In genomic region chr5:142922223-142922952, GRCh38 we compare ENCODE assay signal across 1 cellular context.
TF ChIP-seq lines count a peak whose summit lies in the region.

No MANE protein-coding gene starts in this region.

TF ChIP-seq in HepG2, 621 proteins besides CTCF, POLR2A, EP300 and RAD21 (continued from another document and continues in another):
- TF ChIP-seq, protein P1, sequence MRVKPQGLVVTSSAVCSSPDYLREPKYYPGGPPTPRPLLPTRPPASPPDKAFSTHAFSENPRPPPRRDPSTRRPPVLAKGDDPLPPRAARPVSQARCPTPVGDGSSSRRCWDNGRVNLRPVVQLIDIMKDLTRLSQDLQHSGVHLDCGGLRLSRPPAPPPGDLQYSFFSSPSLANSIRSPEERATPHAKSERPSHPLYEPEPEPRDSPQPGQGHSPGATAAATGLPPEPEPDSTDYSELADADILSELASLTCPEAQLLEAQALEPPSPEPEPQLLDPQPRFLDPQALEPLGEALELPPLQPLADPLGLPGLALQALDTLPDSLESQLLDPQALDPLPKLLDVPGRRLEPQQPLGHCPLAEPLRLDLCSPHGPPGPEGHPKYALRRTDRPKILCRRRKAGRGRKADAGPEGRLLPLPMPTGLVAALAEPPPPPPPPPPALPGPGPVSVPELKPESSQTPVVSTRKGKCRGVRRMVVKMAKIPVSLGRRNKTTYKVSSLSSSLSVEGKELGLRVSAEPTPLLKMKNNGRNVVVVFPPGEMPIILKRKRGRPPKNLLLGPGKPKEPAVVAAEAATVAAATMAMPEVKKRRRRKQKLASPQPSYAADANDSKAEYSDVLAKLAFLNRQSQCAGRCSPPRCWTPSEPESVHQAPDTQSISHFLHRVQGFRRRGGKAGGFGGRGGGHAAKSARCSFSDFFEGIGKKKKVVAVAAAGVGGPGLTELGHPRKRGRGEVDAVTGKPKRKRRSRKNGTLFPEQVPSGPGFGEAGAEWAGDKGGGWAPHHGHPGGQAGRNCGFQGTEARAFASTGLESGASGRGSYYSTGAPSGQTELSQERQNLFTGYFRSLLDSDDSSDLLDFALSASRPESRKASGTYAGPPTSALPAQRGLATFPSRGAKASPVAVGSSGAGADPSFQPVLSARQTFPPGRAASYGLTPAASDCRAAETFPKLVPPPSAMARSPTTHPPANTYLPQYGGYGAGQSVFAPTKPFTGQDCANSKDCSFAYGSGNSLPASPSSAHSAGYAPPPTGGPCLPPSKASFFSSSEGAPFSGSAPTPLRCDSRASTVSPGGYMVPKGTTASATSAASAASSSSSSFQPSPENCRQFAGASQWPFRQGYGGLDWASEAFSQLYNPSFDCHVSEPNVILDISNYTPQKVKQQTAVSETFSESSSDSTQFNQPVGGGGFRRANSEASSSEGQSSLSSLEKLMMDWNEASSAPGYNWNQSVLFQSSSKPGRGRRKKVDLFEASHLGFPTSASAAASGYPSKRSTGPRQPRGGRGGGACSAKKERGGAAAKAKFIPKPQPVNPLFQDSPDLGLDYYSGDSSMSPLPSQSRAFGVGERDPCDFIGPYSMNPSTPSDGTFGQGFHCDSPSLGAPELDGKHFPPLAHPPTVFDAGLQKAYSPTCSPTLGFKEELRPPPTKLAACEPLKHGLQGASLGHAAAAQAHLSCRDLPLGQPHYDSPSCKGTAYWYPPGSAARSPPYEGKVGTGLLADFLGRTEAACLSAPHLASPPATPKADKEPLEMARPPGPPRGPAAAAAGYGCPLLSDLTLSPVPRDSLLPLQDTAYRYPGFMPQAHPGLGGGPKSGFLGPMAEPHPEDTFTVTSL (CRISPR knock-in tag; IDR thresholded peaks at IDR 0.05; ENCODE audit: borderline replicate concordance), result peak; percentile 82; the same call in 1 of the 2 replicates
- peak; percentile 84 for TF ChIP-seq FOXP4 (CRISPR knock-in tag; IDR thresholded peaks at IDR 0.05)
- peak; percentile 83 for TF ChIP-seq TCF7L2 (IDR thresholded peaks at IDR 0.05; ENCODE audit: low read depth, low read length)
- TF ChIP-seq POGZ (CRISPR knock-in tag; IDR thresholded peaks at IDR 0.05), result peak; percentile 67
- TF ChIP-seq GATA4 (IDR thresholded peaks at IDR 0.05; ENCODE audit: borderline replicate concordance, low read depth), result no peak
- TF ChIP-seq POLR2AphosphoS5 (IDR thresholded peaks at IDR 0.05; ENCODE audit: low read depth, low read length), result no peak
- no peak for TF ChIP-seq ZBTB3 (CRISPR knock-in tag; IDR thresholded peaks at IDR 0.05; ENCODE audit: borderline replicate concordance, low read depth)
- TF ChIP-seq RORA (CRISPR knock-in tag; IDR thresholded peaks at IDR 0.05), result no peak
- TF ChIP-seq MEIS1 (CRISPR knock-in tag; IDR thresholded peaks at IDR 0.05; ENCODE audit: borderline replicate concordance), result no peak
- TF ChIP-seq ZNF317 (CRISPR knock-in tag; IDR thresholded peaks at IDR 0.05), result peak; percentile 64; the same call in 1 of the 2 replicates
- no peak for TF ChIP-seq ZKSCAN1 (IDR thresholded peaks at IDR 0.05; ENCODE audit: low read length)
- no peak for TF ChIP-seq ZNF263 (CRISPR knock-in tag; IDR thresholded peaks at IDR 0.05)
- no peak; the same call in 1 of the 2 replicates for TF ChIP-seq ZNF878 (CRISPR knock-in tag; IDR thresholded peaks at IDR 0.05)
- TF ChIP-seq SP140L (CRISPR knock-in tag; IDR thresholded peaks at IDR 0.05; ENCODE audit: borderline replicate concordance), result no peak
- TF ChIP-seq ONECUT2 (CRISPR knock-in tag; IDR thresholded peaks at IDR 0.05), result no peak
- TF ChIP-seq, protein P2, sequence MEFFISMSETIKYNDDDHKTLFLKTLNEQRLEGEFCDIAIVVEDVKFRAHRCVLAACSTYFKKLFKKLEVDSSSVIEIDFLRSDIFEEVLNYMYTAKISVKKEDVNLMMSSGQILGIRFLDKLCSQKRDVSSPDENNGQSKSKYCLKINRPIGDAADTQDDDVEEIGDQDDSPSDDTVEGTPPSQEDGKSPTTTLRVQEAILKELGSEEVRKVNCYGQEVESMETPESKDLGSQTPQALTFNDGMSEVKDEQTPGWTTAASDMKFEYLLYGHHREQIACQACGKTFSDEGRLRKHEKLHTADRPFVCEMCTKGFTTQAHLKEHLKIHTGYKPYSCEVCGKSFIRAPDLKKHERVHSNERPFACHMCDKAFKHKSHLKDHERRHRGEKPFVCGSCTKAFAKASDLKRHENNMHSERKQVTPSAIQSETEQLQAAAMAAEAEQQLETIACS (CRISPR knock-in tag; IDR thresholded peaks at IDR 0.05), result no peak
- TF ChIP-seq GATAD1 (CRISPR knock-in tag; IDR thresholded peaks at IDR 0.05), result 0 out of 2 replicates have a peak, but pooled peaks have one; percentile 16
- no peak for TF ChIP-seq ZNF160 (CRISPR knock-in tag; IDR thresholded peaks at IDR 0.05)
- TF ChIP-seq ZNF670 (CRISPR knock-in tag; IDR thresholded peaks at IDR 0.05; ENCODE audit: borderline replicate concordance), result no peak
- TF ChIP-seq ZNF512 (CRISPR knock-in tag; IDR thresholded peaks at IDR 0.05), result no peak
- no peak for TF ChIP-seq ZNF775 (CRISPR knock-in tag; IDR thresholded peaks at IDR 0.05; ENCODE audit: borderline replicate concordance)
- no peak for TF ChIP-seq ZNF557 (CRISPR knock-in tag; IDR thresholded peaks at IDR 0.05)
- TF ChIP-seq, protein P3, sequence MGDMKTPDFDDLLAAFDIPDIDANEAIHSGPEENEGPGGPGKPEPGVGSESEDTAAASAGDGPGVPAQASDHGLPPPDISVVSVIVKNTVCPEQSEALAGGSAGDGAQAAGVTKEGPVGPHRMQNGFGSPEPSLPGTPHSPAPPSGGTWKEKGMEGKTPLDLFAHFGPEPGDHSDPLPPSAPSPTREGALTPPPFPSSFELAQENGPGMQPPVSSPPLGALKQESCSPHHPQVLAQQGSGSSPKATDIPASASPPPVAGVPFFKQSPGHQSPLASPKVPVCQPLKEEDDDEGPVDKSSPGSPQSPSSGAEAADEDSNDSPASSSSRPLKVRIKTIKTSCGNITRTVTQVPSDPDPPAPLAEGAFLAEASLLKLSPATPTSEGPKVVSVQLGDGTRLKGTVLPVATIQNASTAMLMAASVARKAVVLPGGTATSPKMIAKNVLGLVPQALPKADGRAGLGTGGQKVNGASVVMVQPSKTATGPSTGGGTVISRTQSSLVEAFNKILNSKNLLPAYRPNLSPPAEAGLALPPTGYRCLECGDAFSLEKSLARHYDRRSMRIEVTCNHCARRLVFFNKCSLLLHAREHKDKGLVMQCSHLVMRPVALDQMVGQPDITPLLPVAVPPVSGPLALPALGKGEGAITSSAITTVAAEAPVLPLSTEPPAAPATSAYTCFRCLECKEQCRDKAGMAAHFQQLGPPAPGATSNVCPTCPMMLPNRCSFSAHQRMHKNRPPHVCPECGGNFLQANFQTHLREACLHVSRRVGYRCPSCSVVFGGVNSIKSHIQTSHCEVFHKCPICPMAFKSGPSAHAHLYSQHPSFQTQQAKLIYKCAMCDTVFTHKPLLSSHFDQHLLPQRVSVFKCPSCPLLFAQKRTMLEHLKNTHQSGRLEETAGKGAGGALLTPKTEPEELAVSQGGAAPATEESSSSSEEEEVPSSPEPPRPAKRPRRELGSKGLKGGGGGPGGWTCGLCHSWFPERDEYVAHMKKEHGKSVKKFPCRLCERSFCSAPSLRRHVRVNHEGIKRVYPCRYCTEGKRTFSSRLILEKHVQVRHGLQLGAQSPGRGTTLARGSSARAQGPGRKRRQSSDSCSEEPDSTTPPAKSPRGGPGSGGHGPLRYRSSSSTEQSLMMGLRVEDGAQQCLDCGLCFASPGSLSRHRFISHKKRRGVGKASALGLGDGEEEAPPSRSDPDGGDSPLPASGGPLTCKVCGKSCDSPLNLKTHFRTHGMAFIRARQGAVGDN (CRISPR knock-in tag; IDR thresholded peaks at IDR 0.05), result no peak
- TF ChIP-seq, protein P4, sequence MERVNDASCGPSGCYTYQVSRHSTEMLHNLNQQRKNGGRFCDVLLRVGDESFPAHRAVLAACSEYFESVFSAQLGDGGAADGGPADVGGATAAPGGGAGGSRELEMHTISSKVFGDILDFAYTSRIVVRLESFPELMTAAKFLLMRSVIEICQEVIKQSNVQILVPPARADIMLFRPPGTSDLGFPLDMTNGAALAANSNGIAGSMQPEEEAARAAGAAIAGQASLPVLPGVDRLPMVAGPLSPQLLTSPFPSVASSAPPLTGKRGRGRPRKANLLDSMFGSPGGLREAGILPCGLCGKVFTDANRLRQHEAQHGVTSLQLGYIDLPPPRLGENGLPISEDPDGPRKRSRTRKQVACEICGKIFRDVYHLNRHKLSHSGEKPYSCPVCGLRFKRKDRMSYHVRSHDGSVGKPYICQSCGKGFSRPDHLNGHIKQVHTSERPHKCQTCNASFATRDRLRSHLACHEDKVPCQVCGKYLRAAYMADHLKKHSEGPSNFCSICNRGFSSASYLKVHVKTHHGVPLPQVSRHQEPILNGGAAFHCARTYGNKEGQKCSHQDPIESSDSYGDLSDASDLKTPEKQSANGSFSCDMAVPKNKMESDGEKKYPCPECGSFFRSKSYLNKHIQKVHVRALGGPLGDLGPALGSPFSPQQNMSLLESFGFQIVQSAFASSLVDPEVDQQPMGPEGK (CRISPR knock-in tag; IDR thresholded peaks at IDR 0.05), result peak; percentile 54
- TF ChIP-seq ZNF180 (CRISPR knock-in tag; IDR thresholded peaks at IDR 0.05; ENCODE audit: borderline replicate concordance, low read depth), result no peak
- no peak for TF ChIP-seq DR1 (CRISPR knock-in tag; IDR thresholded peaks at IDR 0.05)
- no peak; the same call in 1 of the 2 replicates for TF ChIP-seq REPIN1 (CRISPR knock-in tag; IDR thresholded peaks at IDR 0.05; ENCODE audit: borderline replicate concordance, low read depth)
- TF ChIP-seq ZNF709 (CRISPR knock-in tag; IDR thresholded peaks at IDR 0.05), result no peak
- TF ChIP-seq, protein P5, sequence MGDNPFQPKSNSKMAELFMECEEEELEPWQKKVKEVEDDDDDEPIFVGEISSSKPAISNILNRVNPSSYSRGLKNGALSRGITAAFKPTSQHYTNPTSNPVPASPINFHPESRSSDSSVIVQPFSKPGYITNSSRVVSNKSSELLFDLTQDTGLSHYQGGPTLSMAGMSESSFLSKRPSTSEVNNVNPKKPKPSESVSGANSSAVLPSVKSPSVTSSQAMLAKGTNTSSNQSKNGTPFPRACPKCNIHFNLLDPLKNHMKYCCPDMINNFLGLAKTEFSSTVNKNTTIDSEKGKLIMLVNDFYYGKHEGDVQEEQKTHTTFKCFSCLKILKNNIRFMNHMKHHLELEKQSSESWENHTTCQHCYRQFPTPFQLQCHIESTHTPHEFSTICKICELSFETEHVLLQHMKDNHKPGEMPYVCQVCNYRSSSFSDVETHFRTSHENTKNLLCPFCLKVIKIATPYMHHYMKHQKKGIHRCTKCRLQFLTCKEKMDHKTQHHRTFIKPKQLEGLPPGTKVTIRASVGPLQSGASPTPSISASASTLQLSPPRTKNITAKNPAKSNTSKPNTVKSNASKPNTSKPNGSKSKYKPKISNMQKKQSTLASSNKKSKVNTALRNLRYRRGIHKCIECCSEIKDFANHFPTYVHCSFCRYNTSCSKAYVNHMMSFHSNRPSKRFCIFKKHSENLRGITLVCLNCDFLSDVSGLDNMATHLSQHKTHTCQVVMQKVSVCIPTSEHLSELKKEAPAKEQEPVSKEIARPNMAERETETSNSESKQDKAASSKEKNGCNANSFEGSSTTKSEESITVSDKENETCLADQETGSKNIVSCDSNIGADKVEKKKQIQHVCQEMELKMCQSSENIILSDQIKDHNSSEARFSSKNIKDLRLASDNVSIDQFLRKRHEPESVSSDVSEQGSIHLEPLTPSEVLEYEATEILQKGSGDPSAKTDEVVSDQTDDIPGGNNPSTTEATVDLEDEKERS (CRISPR knock-in tag; IDR thresholded peaks at IDR 0.05), result no peak
- TF ChIP-seq ETV6 (CRISPR knock-in tag; conservative IDR thresholded peaks at IDR 0.05), result no peak
- TF ChIP-seq SMAD3 (CRISPR knock-in tag; IDR thresholded peaks at IDR 0.05), result peak; percentile 86
- TF ChIP-seq TAF1 (CRISPR knock-in tag; IDR thresholded peaks at IDR 0.05), result no peak
- peak; percentile 77; the same call in 1 of the 2 replicates for TF ChIP-seq FOXJ3 (CRISPR knock-in tag; IDR thresholded peaks at IDR 0.05; ENCODE audit: borderline replicate concordance)
- no peak for TF ChIP-seq RFXANK (CRISPR knock-in tag; IDR thresholded peaks at IDR 0.05)
- peak; percentile 16; the same call in 1 of the 2 replicates for TF ChIP-seq YEATS2 (CRISPR knock-in tag; IDR thresholded peaks at IDR 0.05; ENCODE audit: borderline replicate concordance)
- TF ChIP-seq, protein P6, sequence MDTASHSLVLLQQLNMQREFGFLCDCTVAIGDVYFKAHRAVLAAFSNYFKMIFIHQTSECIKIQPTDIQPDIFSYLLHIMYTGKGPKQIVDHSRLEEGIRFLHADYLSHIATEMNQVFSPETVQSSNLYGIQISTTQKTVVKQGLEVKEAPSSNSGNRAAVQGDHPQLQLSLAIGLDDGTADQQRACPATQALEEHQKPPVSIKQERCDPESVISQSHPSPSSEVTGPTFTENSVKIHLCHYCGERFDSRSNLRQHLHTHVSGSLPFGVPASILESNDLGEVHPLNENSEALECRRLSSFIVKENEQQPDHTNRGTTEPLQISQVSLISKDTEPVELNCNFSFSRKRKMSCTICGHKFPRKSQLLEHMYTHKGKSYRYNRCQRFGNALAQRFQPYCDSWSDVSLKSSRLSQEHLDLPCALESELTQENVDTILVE (CRISPR knock-in tag; IDR thresholded peaks at IDR 0.05), result 0 out of 2 replicates have a peak, but pooled peaks have one; percentile 27
- TF ChIP-seq BCL6 (CRISPR knock-in tag; IDR thresholded peaks at IDR 0.05), result peak; percentile 100
